ENCODE assay signal across 1 cellular context in the genomic region with DNA sequence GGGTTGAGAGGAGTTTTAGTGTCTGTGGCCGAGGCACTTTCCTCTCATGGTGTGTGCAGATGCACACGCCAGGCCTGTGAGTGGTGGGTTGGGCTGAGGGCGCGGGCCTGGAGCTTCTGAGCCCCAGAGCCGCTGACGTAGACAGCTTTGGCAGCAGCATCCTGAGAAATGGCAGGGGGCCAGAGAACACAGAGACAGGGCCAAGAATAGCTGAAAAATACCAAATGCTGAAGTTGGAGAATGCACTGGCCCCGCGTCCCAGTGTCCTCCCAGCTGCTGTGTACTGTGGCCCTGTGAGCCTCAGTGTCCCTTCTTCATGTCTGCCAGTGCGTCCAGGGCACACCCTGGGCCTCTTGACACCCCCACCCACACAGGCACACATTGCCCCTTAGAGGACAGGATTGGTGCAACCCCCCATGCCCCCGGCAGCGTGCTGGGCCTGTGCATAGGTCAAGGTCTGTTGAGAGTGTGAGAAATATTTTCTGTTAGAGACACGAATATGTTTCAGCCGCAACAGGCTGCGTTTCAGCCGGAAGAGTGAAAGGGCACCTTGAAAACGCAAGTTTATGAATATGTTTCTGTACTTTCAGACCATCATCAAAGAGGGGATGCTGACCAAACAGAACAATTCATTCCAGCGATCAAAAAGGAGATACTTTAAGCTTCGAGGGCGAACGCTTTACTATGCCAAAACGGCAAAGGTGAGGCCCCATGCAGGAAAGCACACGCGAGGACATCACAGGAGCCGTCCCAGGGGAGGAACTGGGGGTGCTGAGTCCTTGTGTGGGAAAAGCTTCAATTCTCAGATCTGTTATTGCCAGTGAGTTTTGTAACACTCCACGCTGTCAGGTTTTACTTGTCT.
TF ChIP-seq lines count a peak whose summit lies in the region.

No MANE protein-coding gene starts in this region.

TF ChIP-seq in HepG2, 621 proteins besides CTCF, POLR2A, EP300 and RAD21 (continued from another document and continues in another):
- TF ChIP-seq, protein P1, sequence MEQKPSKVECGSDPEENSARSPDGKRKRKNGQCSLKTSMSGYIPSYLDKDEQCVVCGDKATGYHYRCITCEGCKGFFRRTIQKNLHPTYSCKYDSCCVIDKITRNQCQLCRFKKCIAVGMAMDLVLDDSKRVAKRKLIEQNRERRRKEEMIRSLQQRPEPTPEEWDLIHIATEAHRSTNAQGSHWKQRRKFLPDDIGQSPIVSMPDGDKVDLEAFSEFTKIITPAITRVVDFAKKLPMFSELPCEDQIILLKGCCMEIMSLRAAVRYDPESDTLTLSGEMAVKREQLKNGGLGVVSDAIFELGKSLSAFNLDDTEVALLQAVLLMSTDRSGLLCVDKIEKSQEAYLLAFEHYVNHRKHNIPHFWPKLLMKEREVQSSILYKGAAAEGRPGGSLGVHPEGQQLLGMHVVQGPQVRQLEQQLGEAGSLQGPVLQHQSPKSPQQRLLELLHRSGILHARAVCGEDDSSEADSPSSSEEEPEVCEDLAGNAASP (CRISPR knock-in tag; IDR thresholded peaks at IDR 0.05; ENCODE audit: borderline replicate concordance) = peak; percentile 77; the same call in 1 of the 2 replicates
- TF ChIP-seq ZNF367 (CRISPR knock-in tag; IDR thresholded peaks at IDR 0.05; ENCODE audit: borderline replicate concordance) (no peak), ZFYVE20 (CRISPR knock-in tag; IDR thresholded peaks at IDR 0.05; ENCODE audit: borderline replicate concordance, low read depth) (no peak), HDAC2 (CRISPR knock-in tag; IDR thresholded peaks at IDR 0.05) (peak; percentile 80), ZFP36 (IDR thresholded peaks at IDR 0.05; ENCODE audit: borderline replicate concordance, low read depth, low read length, partially characterized antibody) (no peak), ZSCAN21 (CRISPR knock-in tag; IDR thresholded peaks at IDR 0.05; ENCODE audit: borderline replicate concordance) (no peak), DR1 (CRISPR knock-in tag; IDR thresholded peaks at IDR 0.05) (no peak), ZNF749 (CRISPR knock-in tag; IDR thresholded peaks at IDR 0.05; ENCODE audit: borderline replicate concordance) (0 out of 2 replicates have a peak, but pooled peaks have one; percentile 15), ZNF672 (CRISPR knock-in tag; IDR thresholded peaks at IDR 0.05) (no peak), ZNF619 (CRISPR knock-in tag; IDR thresholded peaks at IDR 0.05) (peak; percentile 61; the same call in 1 of the 2 replicates), SMARCC2 (IDR thresholded peaks at IDR 0.05) (no peak), ZNF629 (CRISPR knock-in tag; conservative IDR thresholded peaks at IDR 0.05) (peak; percentile 35; the same call in 1 of the 2 replicates), SALL2 (CRISPR knock-in tag; IDR thresholded peaks at IDR 0.05) (peak; percentile 72; the same call in 1 of the 2 replicates), KLF12 (CRISPR knock-in tag; IDR thresholded peaks at IDR 0.05; ENCODE audit: borderline replicate concordance) (no peak), ZBTB3 (CRISPR knock-in tag; IDR thresholded peaks at IDR 0.05; ENCODE audit: borderline replicate concordance, low read depth) (no peak), RAD51 (IDR thresholded peaks at IDR 0.05; ENCODE audit: borderline replicate concordance) (no peak), FOXK1 (CRISPR knock-in tag; IDR thresholded peaks at IDR 0.05; ENCODE audit: borderline replicate concordance, low read depth) (peak; percentile 47; the same call in 1 of the 2 replicates), ZNF292 (CRISPR knock-in tag; IDR thresholded peaks at IDR 0.05; ENCODE audit: borderline replicate concordance, low read depth) (peak; percentile 86; the same call in 1 of the 2 replicates), ZSCAN22 (CRISPR knock-in tag; IDR thresholded peaks at IDR 0.05) (no peak), KLF6 (CRISPR knock-in tag; IDR thresholded peaks at IDR 0.05) (no peak), ZFAT (CRISPR knock-in tag; conservative IDR thresholded peaks at IDR 0.05) (no peak), ZNF550 (CRISPR knock-in tag; IDR thresholded peaks at IDR 0.05; ENCODE audit: borderline replicate concordance) (no peak), ZNF44 (CRISPR knock-in tag; IDR thresholded peaks at IDR 0.05) (no peak), DPF2 (CRISPR knock-in tag; IDR thresholded peaks at IDR 0.05; ENCODE audit: borderline replicate concordance, low read depth) (peak; percentile 48; the same call in 1 of the 2 replicates), YEATS2 (CRISPR knock-in tag; IDR thresholded peaks at IDR 0.05; ENCODE audit: borderline replicate concordance) (peak; percentile 46; the same call in 1 of the 2 replicates), ZNF891 (CRISPR knock-in tag; IDR thresholded peaks at IDR 0.05) (0 out of 2 replicates have a peak, but pooled peaks have one; percentile 39), ZNF776 (CRISPR knock-in tag; IDR thresholded peaks at IDR 0.05) (no peak), ZNF282 (IDR thresholded peaks at IDR 0.05; ENCODE audit: partially characterized antibody) (no peak), SRF (IDR thresholded peaks at IDR 0.05; ENCODE audit: low read depth, low read length) (no peak), TBX2 (CRISPR knock-in tag; IDR thresholded peaks at IDR 0.05; ENCODE audit: borderline replicate concordance) (peak; percentile 92), SMYD3 (CRISPR knock-in tag; IDR thresholded peaks at IDR 0.05) (no peak), ZNF34 (CRISPR knock-in tag; IDR thresholded peaks at IDR 0.05; ENCODE audit: borderline replicate concordance) (no peak), ZNF543 (CRISPR knock-in tag; IDR thresholded peaks at IDR 0.05) (no peak), HNRNPLL (IDR thresholded peaks at IDR 0.05; ENCODE audit: low read depth, low read length, poor library complexity, severe bottlenecking) (no peak), PRPF4 (IDR thresholded peaks at IDR 0.05; ENCODE audit: low read depth, low read length, poor library complexity, severe bottlenecking) (no peak), NKX3-1 (CRISPR knock-in tag; IDR thresholded peaks at IDR 0.05) (no peak)
- TF ChIP-seq, protein P2, sequence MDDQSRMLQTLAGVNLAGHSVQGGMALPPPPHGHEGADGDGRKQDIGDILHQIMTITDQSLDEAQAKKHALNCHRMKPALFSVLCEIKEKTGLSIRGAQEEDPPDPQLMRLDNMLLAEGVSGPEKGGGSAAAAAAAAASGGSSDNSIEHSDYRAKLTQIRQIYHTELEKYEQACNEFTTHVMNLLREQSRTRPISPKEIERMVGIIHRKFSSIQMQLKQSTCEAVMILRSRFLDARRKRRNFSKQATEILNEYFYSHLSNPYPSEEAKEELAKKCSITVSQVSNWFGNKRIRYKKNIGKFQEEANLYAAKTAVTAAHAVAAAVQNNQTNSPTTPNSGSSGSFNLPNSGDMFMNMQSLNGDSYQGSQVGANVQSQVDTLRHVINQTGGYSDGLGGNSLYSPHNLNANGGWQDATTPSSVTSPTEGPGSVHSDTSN (CRISPR knock-in tag; IDR thresholded peaks at IDR 0.05; ENCODE audit: borderline replicate concordance) = no peak
- TF ChIP-seq, protein P3, sequence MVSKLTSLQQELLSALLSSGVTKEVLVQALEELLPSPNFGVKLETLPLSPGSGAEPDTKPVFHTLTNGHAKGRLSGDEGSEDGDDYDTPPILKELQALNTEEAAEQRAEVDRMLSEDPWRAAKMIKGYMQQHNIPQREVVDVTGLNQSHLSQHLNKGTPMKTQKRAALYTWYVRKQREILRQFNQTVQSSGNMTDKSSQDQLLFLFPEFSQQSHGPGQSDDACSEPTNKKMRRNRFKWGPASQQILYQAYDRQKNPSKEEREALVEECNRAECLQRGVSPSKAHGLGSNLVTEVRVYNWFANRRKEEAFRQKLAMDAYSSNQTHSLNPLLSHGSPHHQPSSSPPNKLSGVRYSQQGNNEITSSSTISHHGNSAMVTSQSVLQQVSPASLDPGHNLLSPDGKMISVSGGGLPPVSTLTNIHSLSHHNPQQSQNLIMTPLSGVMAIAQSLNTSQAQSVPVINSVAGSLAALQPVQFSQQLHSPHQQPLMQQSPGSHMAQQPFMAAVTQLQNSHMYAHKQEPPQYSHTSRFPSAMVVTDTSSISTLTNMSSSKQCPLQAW (CRISPR knock-in tag; IDR thresholded peaks at IDR 0.05) = peak; percentile 91
- TF ChIP-seq, protein P4, sequence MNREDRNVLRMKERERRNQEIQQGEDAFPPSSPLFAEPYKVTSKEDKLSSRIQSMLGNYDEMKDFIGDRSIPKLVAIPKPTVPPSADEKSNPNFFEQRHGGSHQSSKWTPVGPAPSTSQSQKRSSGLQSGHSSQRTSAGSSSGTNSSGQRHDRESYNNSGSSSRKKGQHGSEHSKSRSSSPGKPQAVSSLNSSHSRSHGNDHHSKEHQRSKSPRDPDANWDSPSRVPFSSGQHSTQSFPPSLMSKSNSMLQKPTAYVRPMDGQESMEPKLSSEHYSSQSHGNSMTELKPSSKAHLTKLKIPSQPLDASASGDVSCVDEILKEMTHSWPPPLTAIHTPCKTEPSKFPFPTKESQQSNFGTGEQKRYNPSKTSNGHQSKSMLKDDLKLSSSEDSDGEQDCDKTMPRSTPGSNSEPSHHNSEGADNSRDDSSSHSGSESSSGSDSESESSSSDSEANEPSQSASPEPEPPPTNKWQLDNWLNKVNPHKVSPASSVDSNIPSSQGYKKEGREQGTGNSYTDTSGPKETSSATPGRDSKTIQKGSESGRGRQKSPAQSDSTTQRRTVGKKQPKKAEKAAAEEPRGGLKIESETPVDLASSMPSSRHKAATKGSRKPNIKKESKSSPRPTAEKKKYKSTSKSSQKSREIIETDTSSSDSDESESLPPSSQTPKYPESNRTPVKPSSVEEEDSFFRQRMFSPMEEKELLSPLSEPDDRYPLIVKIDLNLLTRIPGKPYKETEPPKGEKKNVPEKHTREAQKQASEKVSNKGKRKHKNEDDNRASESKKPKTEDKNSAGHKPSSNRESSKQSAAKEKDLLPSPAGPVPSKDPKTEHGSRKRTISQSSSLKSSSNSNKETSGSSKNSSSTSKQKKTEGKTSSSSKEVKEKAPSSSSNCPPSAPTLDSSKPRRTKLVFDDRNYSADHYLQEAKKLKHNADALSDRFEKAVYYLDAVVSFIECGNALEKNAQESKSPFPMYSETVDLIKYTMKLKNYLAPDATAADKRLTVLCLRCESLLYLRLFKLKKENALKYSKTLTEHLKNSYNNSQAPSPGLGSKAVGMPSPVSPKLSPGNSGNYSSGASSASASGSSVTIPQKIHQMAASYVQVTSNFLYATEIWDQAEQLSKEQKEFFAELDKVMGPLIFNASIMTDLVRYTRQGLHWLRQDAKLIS (CRISPR knock-in tag; IDR thresholded peaks at IDR 0.05) = no peak
- TF ChIP-seq, protein P5, sequence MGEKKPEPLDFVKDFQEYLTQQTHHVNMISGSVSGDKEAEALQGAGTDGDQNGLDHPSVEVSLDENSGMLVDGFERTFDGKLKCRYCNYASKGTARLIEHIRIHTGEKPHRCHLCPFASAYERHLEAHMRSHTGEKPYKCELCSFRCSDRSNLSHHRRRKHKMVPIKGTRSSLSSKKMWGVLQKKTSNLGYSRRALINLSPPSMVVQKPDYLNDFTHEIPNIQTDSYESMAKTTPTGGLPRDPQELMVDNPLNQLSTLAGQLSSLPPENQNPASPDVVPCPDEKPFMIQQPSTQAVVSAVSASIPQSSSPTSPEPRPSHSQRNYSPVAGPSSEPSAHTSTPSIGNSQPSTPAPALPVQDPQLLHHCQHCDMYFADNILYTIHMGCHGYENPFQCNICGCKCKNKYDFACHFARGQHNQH (CRISPR knock-in tag; IDR thresholded peaks at IDR 0.05) = no peak
- TF ChIP-seq, protein P6, sequence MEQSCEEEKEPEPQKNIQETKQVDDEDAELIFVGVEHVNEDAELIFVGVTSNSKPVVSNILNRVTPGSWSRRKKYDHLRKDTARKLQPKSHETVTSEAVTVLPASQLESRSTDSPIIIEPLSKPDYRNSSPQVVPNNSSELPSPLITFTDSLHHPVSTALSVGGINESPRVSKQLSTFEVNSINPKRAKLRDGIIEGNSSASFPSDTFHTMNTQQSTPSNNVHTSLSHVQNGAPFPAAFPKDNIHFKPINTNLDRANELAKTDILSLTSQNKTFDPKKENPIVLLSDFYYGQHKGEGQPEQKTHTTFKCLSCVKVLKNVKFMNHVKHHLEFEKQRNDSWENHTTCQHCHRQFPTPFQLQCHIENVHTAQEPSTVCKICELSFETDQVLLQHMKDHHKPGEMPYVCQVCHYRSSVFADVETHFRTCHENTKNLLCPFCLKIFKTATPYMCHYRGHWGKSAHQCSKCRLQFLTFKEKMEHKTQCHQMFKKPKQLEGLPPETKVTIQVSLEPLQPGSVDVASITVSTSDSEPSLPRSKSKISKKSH (CRISPR knock-in tag; IDR thresholded peaks at IDR 0.05; ENCODE audit: borderline replicate concordance) = no peak
- TF ChIP-seq, protein P7, sequence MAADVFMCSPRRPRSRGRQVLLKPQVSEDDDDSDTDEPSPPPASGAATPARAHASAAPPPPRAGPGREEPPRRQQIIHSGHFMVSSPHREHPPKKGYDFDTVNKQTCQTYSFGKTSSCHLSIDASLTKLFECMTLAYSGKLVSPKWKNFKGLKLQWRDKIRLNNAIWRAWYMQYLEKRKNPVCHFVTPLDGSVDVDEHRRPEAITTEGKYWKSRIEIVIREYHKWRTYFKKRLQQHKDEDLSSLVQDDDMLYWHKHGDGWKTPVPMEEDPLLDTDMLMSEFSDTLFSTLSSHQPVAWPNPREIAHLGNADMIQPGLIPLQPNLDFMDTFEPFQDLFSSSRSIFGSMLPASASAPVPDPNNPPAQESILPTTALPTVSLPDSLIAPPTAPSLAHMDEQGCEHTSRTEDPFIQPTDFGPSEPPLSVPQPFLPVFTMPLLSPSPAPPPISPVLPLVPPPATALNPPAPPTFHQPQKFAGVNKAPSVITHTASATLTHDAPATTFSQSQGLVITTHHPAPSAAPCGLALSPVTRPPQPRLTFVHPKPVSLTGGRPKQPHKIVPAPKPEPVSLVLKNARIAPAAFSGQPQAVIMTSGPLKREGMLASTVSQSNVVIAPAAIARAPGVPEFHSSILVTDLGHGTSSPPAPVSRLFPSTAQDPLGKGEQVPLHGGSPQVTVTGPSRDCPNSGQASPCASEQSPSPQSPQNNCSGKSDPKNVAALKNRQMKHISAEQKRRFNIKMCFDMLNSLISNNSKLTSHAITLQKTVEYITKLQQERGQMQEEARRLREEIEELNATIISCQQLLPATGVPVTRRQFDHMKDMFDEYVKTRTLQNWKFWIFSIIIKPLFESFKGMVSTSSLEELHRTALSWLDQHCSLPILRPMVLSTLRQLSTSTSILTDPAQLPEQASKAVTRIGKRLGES (CRISPR knock-in tag; IDR thresholded peaks at IDR 0.05; ENCODE audit: borderline replicate concordance) = no peak
- TF ChIP-seq, protein P8, sequence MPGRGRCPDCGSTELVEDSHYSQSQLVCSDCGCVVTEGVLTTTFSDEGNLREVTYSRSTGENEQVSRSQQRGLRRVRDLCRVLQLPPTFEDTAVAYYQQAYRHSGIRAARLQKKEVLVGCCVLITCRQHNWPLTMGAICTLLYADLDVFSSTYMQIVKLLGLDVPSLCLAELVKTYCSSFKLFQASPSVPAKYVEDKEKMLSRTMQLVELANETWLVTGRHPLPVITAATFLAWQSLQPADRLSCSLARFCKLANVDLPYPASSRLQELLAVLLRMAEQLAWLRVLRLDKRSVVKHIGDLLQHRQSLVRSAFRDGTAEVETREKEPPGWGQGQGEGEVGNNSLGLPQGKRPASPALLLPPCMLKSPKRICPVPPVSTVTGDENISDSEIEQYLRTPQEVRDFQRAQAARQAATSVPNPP (CRISPR knock-in tag; IDR thresholded peaks at IDR 0.05) = 0 out of 2 replicates have a peak, but pooled peaks have one; percentile 67
- TF ChIP-seq, protein P9, sequence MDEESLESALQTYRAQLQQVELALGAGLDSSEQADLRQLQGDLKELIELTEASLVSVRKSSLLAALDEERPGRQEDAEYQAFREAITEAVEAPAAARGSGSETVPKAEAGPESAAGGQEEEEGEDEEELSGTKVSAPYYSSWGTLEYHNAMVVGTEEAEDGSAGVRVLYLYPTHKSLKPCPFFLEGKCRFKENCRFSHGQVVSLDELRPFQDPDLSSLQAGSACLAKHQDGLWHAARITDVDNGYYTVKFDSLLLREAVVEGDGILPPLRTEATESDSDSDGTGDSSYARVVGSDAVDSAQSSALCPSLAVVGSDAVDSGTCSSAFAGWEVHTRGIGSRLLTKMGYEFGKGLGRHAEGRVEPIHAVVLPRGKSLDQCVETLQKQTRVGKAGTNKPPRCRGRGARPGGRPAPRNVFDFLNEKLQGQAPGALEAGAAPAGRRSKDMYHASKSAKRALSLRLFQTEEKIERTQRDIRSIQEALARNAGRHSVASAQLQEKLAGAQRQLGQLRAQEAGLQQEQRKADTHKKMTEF (CRISPR knock-in tag; IDR thresholded peaks at IDR 0.05) = peak; percentile 64; the same call in 1 of the 2 replicates
